ENCODE assay signal across 10 cellular contexts in genomic region chr7:24896031-24896433, GRCh38.
DNase-seq lines count a peak whose midpoint lies in the region; ATAC-seq and TF ChIP-seq lines count a peak whose summit lies in the region.
"Had no signal": no experiment of that assay in that cellular context is flagged by ENCODE, and none has a peak within 500 bp of the region (broad histone marks: within the 10 kb centered on the region; RNA-seq: fewer than 3 reads in every experiment).

No MANE protein-coding gene starts in this region.

- WGBS in GM23248 (ENCODE audit: low coverage in 1 of 2, low lambda C conversion rate in 2 of 2, missing lambda C conversion rate in 2 of 2), 2 experiments = 59 to 63% methylated on average over 4 of the region's 4 CpGs

- H3K36me3 ChIP-seq in GM06990 (ENCODE audit: control insufficient read depth, insufficient read depth, low read length) (peaks cover 4% of the 10 kb centered on the region; the same call in 1 of the 2 replicates), GM23248 (ENCODE audit: low read depth) (no peaks in the 10 kb centered on the region)

- TF ChIP-seq CTCF in GM06990 (IDR thresholded peaks at IDR 0.05; ENCODE audit: insufficient read depth, low read length, poor library complexity, severe bottlenecking) = no peak

- peaks cover 13% of the 10 kb centered on the region for H3K36me3 Mint-ChIP-seq in activated naive CD8-positive, alpha-beta T cell treated with anti-CD3 and anti-CD28 coated beads, Interleukin-2, amount 10 ng/mL, durations not matched to agents 7 days and 5 days

- peaks cover 16% of the 10 kb centered on the region; the same call in 1 of the 2 replicates for H3F3A ChIP-seq in GM23248 (ENCODE audit: insufficient read depth)

- in situ Hi-C loops in GM23248 (cut with MboI) = no loop called here

- H3K27me3 Mint-ChIP-seq in activated naive CD8-positive, alpha-beta T cell treated with anti-CD3 and anti-CD28 coated beads, Interleukin-2, amount 10 ng/mL, durations not matched to agents 7 days and 5 days = no peaks in the 10 kb centered on the region

- DNase-seq in GM06990 (ENCODE audit: extremely low read depth, insufficient read length) (peak; percentile 58), T-helper 9 cell (no peak), GM23248 (no peak), NOMO-1 (lab: John Stamatoyannopoulos, UW; ENCODE audit: unreplicated experiment in 2 of 2) (no peak), posterior cingulate gyrus (no peak)
- no peak for DNase-seq in activated naive CD8-positive, alpha-beta T cell treated with anti-CD3 and anti-CD28 coated beads, Interleukin-2, amount 10 ng/mL, durations not matched to agents 7 days and 5 days
- DNase-seq: activated gamma-delta T cell treated with Interleukin-2 at 50 U/mL for 16 hours had no signal

- H3K79me2 ChIP-seq in GM23248 (ENCODE audit: insufficient read depth) = peaks cover 97% of the 10 kb centered on the region

- H3K4me1 Mint-ChIP-seq in activated naive CD8-positive, alpha-beta T cell treated with anti-CD3 and anti-CD28 coated beads, Interleukin-2, amount 10 ng/mL, durations not matched to agents 7 days and 5 days = peaks cover 47% of the 10 kb centered on the region

- H3K4me2 ChIP-seq in GM23248 (ENCODE audit: unreplicated experiment) = no peak overlapping the region

- H3K9me3 Mint-ChIP-seq in activated naive CD8-positive, alpha-beta T cell treated with anti-CD3 and anti-CD28 coated beads, Interleukin-2, amount 10 ng/mL, durations not matched to agents 7 days and 5 days = no peaks in the 10 kb centered on the region

- POLR2A ChIA-PET in activated naive CD8-positive, alpha-beta T cell treated with anti-CD3 and anti-CD28 coated beads, Interleukin-2, amount 10 ng/mL, durations not matched to agents 7 days and 5 days (lab: Charles Lee) = interaction anchor here (0.6 to 1.6 kb wide), 3 partner anchors 13 to 84 kb away, joined by 4 to 12 read pairs (median 8); partner anchors contain the start of gene OSBPL3

- intact Hi-C loops in posterior cingulate gyrus (cut with DNase I) = no loop called here

- H3K4me1 ChIP-seq in GM23248 (ENCODE audit: insufficient read depth) = peaks cover 11% of the 10 kb centered on the region

- H2AFZ ChIP-seq in GM23248 = no peak overlapping the region

- no peaks in the 10 kb centered on the region for H4K20me1 ChIP-seq in GM23248 (ENCODE audit: insufficient read depth)

- H3K27ac ChIP-seq in GM23248 = no peak overlapping the region

- H3K9me2 ChIP-seq in GM23248 (ENCODE audit: insufficient read depth) = no peaks in the 10 kb centered on the region

- H3K9ac ChIP-seq in GM23248 = no peak overlapping the region

- peak overlapping the region; percentile 18 for H3K4me3 Mint-ChIP-seq in activated naive CD8-positive, alpha-beta T cell treated with anti-CD3 and anti-CD28 coated beads, Interleukin-2, amount 10 ng/mL, durations not matched to agents 7 days and 5 days

- H3K27me3 ChIP-seq in GM06990 (replicated peaks; ENCODE audit: control insufficient read depth, insufficient read depth, low read length) (no peaks in the 10 kb centered on the region), GM23248 (replicated peaks; ENCODE audit: insufficient read depth) (no peaks in the 10 kb centered on the region)

- H3K4me3 ChIP-seq in GM06990 (replicated peaks; ENCODE audit: low read depth, low read length) (no peak overlapping the region), GM23248 (no peak overlapping the region)
- H3K4me3 ChIP-seq: skin epidermis had no signal

- no peaks in the 10 kb centered on the region for H3K9me3 ChIP-seq in GM23248 (ENCODE audit: low read depth)

- H3K27ac Mint-ChIP-seq in activated naive CD8-positive, alpha-beta T cell treated with anti-CD3 and anti-CD28 coated beads, Interleukin-2, amount 10 ng/mL, durations not matched to agents 7 days and 5 days = peak overlapping the region; percentile 5

- ATAC-seq in GM19438 (IDR thresholded peaks at IDR 0.05; ENCODE audit: low read depth, unreplicated experiment) (peak; percentile 40), HG03108 (IDR thresholded peaks at IDR 0.05; ENCODE audit: unreplicated experiment) (peak; percentile 50)
- peak; percentile 65 for ATAC-seq in activated naive CD8-positive, alpha-beta T cell treated with anti-CD3 and anti-CD28 coated beads, Interleukin-2, amount 10 ng/mL, durations not matched to agents 7 days and 5 days (ENCODE audit: low read depth)
